ENCODE assay signal across 16 cellular contexts in the genomic region with DNA sequence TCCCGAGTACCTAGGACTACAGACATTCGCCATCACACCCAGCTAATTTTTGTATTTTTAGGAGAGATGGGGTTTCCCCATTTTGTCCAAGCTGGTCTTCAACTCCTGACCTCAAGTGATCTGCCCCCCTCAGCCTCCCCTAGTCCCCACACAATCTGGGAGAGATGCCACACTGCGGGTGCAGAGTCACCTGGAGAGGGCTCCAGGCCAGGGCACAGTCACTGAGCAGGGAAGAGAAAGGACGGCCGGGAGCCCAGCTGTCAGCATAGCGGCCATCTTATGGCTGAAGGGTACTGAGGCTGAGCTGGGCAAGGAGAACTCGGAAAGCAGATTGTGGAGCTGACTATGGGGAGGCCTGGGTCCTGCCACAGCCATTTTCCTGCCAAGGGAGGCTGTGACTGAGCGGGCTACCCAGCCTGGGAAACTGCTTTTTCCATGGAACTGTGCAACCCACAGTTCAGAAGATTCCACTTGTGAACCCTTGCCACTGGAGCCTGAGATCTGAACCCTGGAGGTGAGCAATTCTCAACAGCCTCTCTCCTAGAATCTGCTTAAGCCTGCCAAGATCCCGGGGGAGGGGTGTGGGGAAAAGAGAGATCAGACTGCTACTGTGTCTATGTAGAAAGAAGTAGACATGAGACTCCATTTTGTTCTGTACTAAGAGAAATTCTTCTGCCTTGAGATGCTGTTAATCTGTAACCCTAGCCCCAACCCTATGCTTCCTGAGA.
DNase-seq lines count a peak whose midpoint lies in the region; TF ChIP-seq lines count a peak whose summit lies in the region.
"Had no signal": no experiment of that assay in that cellular context is flagged by ENCODE, and none has a peak within 500 bp of the region (broad histone marks: within the 10 kb centered on the region; RNA-seq: fewer than 3 reads in every experiment).

No MANE protein-coding gene starts in this region.

- H3K9me2 ChIP-seq in GM23248 (ENCODE audit: insufficient read depth), result no peaks in the 10 kb centered on the region
- H3K9me2 ChIP-seq in OCI-LY1 (ENCODE audit: low read depth, low read length), result no peaks in the 10 kb centered on the region

- TF ChIP-seq CTCF in OCI-LY1 (IDR thresholded peaks at IDR 0.05; ENCODE audit: low read length) (no peak), endothelial cell (IDR thresholded peaks at IDR 0.05; ENCODE audit: unreplicated experiment) (no peak), neural crest cell (conservative IDR thresholded peaks at IDR 0.05) (no peak), GM10266 (IDR thresholded peaks at IDR 0.05; ENCODE audit: control insufficient read depth, insufficient read depth, low read depth, missing control alignments) (no peak)

- no peak overlapping the region for H3K9ac ChIP-seq in GM23248
- H3K9ac ChIP-seq in OCI-LY1 (ENCODE audit: low read length), result no peak overlapping the region

- H3F3A ChIP-seq in GM23248 (ENCODE audit: insufficient read depth) (no peaks in the 10 kb centered on the region), OCI-LY1 (ENCODE audit: insufficient read depth, low read length) (no peaks in the 10 kb centered on the region)

- DNase-seq in GM23248 (peak; percentile 0), endothelial cell (ENCODE audit: low spot score) (no peak), neural crest cell (ENCODE audit: low read depth, low spot score) (no peak), Kasumi-1 (lab: John Stamatoyannopoulos, UW) (no peak), iPS-NIHi7 (ENCODE audit: extremely low spot score) (no peak), GM10266 (ENCODE audit: extremely low spot score) (no peak)
- no peak for DNase-seq in stimulated activated CD4-positive, alpha-beta T cell treated with anti-CD3 and anti-CD28 coated beads, Interleukin-12 subunit alpha, Interleukin-12 subunit beta, amount 100 ng/mL, for 4 hours
- DNase-seq: Caco-2; CD4-positive, CD25-positive, alpha-beta regulatory T cell; IMR-90; NCI-H1694 treated with DMSO at 0.1 percent for 48 hours; NCI-H510A; NCI-H748 treated with DMSO at 0.1 percent for 48 hours; OCI-M1 had no signal

- H3K9me3 ChIP-seq in GM23248 (ENCODE audit: low read depth), result no peaks in the 10 kb centered on the region
- no peaks in the 10 kb centered on the region for H3K9me3 ChIP-seq in OCI-LY1 (ENCODE audit: low read length)
- H3K9me3 ChIP-seq: Caco-2 had no signal

- H3K27ac Mint-ChIP-seq in endothelial cell (ENCODE audit: unreplicated experiment), result peak overlapping the region; percentile 9
- peak overlapping the region; percentile 35 for H3K27ac Mint-ChIP-seq in neural crest cell (ENCODE audit: unreplicated experiment)
- H3K27ac Mint-ChIP-seq: GM23338 had no signal

- in situ Hi-C loops in GM23248 (cut with MboI), result no loop called here

- H3K4me1 ChIP-seq in GM23248 (ENCODE audit: insufficient read depth) (no peaks in the 10 kb centered on the region), OCI-LY1 (ENCODE audit: insufficient read depth, low read length, severe bottlenecking) (peaks cover 51% of the 10 kb centered on the region)
- H3K4me1 ChIP-seq: Caco-2 had no signal

- H3K27me3 Mint-ChIP-seq in endothelial cell (ENCODE audit: unreplicated experiment) (no peaks in the 10 kb centered on the region), neural crest cell (ENCODE audit: low read depth) (peaks cover 3% of the 10 kb centered on the region)
- H3K27me3 Mint-ChIP-seq: CD4-positive, CD25-positive, alpha-beta regulatory T cell had no signal

- H3K4me2 ChIP-seq in GM23248 (ENCODE audit: unreplicated experiment) (no peak overlapping the region), OCI-LY1 (ENCODE audit: low read length) (no peak overlapping the region)
- H3K4me2 ChIP-seq: GM23338 had no signal

- 46 to 52% methylated on average over 9 of the region's 9 CpGs for WGBS in GM23248 (ENCODE audit: low coverage in 1 of 2, low lambda C conversion rate in 2 of 2, missing lambda C conversion rate in 2 of 2), 2 experiments

- no peak overlapping the region for H3K27ac ChIP-seq in GM23248
- peak overlapping the region; percentile 94 for H3K27ac ChIP-seq in OCI-LY1 (ENCODE audit: low read depth, low read length, poor library complexity, severe bottlenecking)

- no peaks in the 10 kb centered on the region for H3K27me3 ChIP-seq in GM23248 (replicated peaks; ENCODE audit: insufficient read depth)
- no peaks in the 10 kb centered on the region for H3K27me3 ChIP-seq in OCI-LY1 (ENCODE audit: insufficient read depth, low read length)

- H4K20me1 ChIP-seq in GM23248 (ENCODE audit: insufficient read depth), result no peaks in the 10 kb centered on the region
- H4K20me1 ChIP-seq in OCI-LY1 (ENCODE audit: insufficient read depth, low read length), result no peaks in the 10 kb centered on the region

- H3K9me3 Mint-ChIP-seq in endothelial cell (ENCODE audit: unreplicated experiment) (no peaks in the 10 kb centered on the region), neural crest cell (no peaks in the 10 kb centered on the region)
- H3K9me3 Mint-ChIP-seq: GM23338 had no signal

- H3K36me3 ChIP-seq in GM23248 (ENCODE audit: low read depth), result no peaks in the 10 kb centered on the region
- no peaks in the 10 kb centered on the region for H3K36me3 ChIP-seq in OCI-LY1 (ENCODE audit: insufficient read depth, low read length)

- H3K4me1 Mint-ChIP-seq in endothelial cell (ENCODE audit: unreplicated experiment) (peaks cover 16% of the 10 kb centered on the region), neural crest cell (peaks cover 13% of the 10 kb centered on the region)

- H3K4me3 Mint-ChIP-seq in endothelial cell (ENCODE audit: unreplicated experiment) (no peak overlapping the region), neural crest cell (no peak overlapping the region)
- H3K4me3 Mint-ChIP-seq: CD4-positive, CD25-positive, alpha-beta regulatory T cell; GM23338 had no signal

- no peak overlapping the region for H3K4me3 ChIP-seq in GM23248
- H3K4me3 ChIP-seq in OCI-LY1 (ENCODE audit: low read depth, low read length, poor library complexity, severe bottlenecking), result no peak overlapping the region
- H3K4me3 ChIP-seq: GM23338 had no signal

- H2AFZ ChIP-seq in GM23248, result no peak overlapping the region
- H2AFZ ChIP-seq in OCI-LY1 (ENCODE audit: low read length), result no peak overlapping the region

- H3K79me2 ChIP-seq in GM23248 (ENCODE audit: insufficient read depth) (no peaks in the 10 kb centered on the region), OCI-LY1 (ENCODE audit: insufficient read depth, low read length) (no peaks in the 10 kb centered on the region)

- no peaks in the 10 kb centered on the region for H3K36me3 Mint-ChIP-seq in endothelial cell (ENCODE audit: low read depth, unreplicated experiment)
- H3K36me3 Mint-ChIP-seq in neural crest cell (ENCODE audit: low read depth), result no peaks in the 10 kb centered on the region
- H3K36me3 Mint-ChIP-seq: CD4-positive, CD25-positive, alpha-beta regulatory T cell had no signal
